ENCODE assay signal across 8 cellular contexts in genomic region chr19:17236414-17236716, GRCh38. TPM values are rescaled to one million over a fixed set of nuclear protein-coding genes. Genes with fewer than 3 reads are reported as not detected.
DNase-seq lines count a peak whose midpoint lies in the region; ATAC-seq and TF ChIP-seq lines count a peak whose summit lies in the region.

No MANE protein-coding gene starts in this region.

- H3K36me3 Mint-ChIP-seq in T-helper 2 cell treated with Interferon-gamma antibody and Interleukin-4, amounts not matched to agents 5 μg/mL and 100 μg/mL, for 36 hours (ENCODE audit: low read depth): peaks cover 6% of the 10 kb centered on the region
- peaks cover 5% of the 10 kb centered on the region for H3K36me3 Mint-ChIP-seq in stimulated activated memory B cell treated with anti-CD40 and anti-IgM and Interleukin-4, amounts not matched to agents 10 μg/mL and 1 μg/mL and 100 μg/mL, for 72 hours
- peaks cover 39% of the 10 kb centered on the region for H3K36me3 Mint-ChIP-seq in Calu3 (ENCODE audit: insufficient read depth, unreplicated experiment)

- no peak for TF ChIP-seq CTCF in Panc1 (IDR thresholded peaks at IDR 0.05)
- TF ChIP-seq CTCF in hepatocyte (IDR thresholded peaks at IDR 0.05; ENCODE audit: poor library complexity): no peak
- no peak for TF ChIP-seq CTCF in Calu3 (IDR thresholded peaks at IDR 0.05; ENCODE audit: unreplicated experiment)

- no peaks in the 10 kb centered on the region for H3K27me3 Mint-ChIP-seq in T-helper 2 cell treated with Interferon-gamma antibody and Interleukin-4, amounts not matched to agents 5 μg/mL and 100 μg/mL, for 36 hours (ENCODE audit: low read depth)
- no peaks in the 10 kb centered on the region for H3K27me3 Mint-ChIP-seq in stimulated activated memory B cell treated with anti-CD40 and anti-IgM and Interleukin-4, amounts not matched to agents 10 μg/mL and 1 μg/mL and 100 μg/mL, for 72 hours
- no peaks in the 10 kb centered on the region for H3K27me3 Mint-ChIP-seq in Calu3 (ENCODE audit: unreplicated experiment)

- ATAC-seq in Panc1: peak; percentile 66
- ATAC-seq in stimulated activated memory B cell treated with anti-CD40 and anti-IgM and Interleukin-4, amounts not matched to agents 10 μg/mL and 1 μg/mL and 100 μg/mL, for 72 hours: no peak

- H3K9me3 Mint-ChIP-seq in T-helper 2 cell treated with Interferon-gamma antibody and Interleukin-4, amounts not matched to agents 5 μg/mL and 100 μg/mL, for 36 hours: no peaks in the 10 kb centered on the region
- no peaks in the 10 kb centered on the region for H3K9me3 Mint-ChIP-seq in stimulated activated memory B cell treated with anti-CD40 and anti-IgM and Interleukin-4, amounts not matched to agents 10 μg/mL and 1 μg/mL and 100 μg/mL, for 72 hours
- H3K9me3 Mint-ChIP-seq in Calu3 (ENCODE audit: low read depth, unreplicated experiment): no peaks in the 10 kb centered on the region

- POLR2A ChIA-PET in Panc1 (lab: Charles Lee): no interaction called here

- H3K4me3 ChIP-seq in Panc1 (ENCODE audit: low read depth in 2 of 2, low read length in 2 of 2): 0 out of 4 replicates have a peak overlapping the region, but pooled peaks of 1 of the 2 experiments have one; percentile 11
- no peak overlapping the region for H3K4me3 ChIP-seq in hepatocyte

- H3K4me3 Mint-ChIP-seq in T-helper 2 cell treated with Interferon-gamma antibody and Interleukin-4, amounts not matched to agents 5 μg/mL and 100 μg/mL, for 36 hours: peak overlapping the region; percentile 59
- H3K4me3 Mint-ChIP-seq in stimulated activated memory B cell treated with anti-CD40 and anti-IgM and Interleukin-4, amounts not matched to agents 10 μg/mL and 1 μg/mL and 100 μg/mL, for 72 hours: peak overlapping the region; percentile 52
- no peak overlapping the region for H3K4me3 Mint-ChIP-seq in Calu3 (ENCODE audit: low read depth, unreplicated experiment)

- CTCF ChIA-PET in Panc1 (lab: Charles Lee) (interaction anchor here (0.6 kb wide), 1 partner anchor 102 kb away, joined by 3 read pairs; no protein-coding TSS in a partner anchor), Calu3 (lab: Charles Lee) (no interaction called here)

- peak overlapping the region; percentile 41 for H3K27ac Mint-ChIP-seq in T-helper 2 cell treated with Interferon-gamma antibody and Interleukin-4, amounts not matched to agents 5 μg/mL and 100 μg/mL, for 36 hours
- peak overlapping the region; percentile 12 for H3K27ac Mint-ChIP-seq in stimulated activated memory B cell treated with anti-CD40 and anti-IgM and Interleukin-4, amounts not matched to agents 10 μg/mL and 1 μg/mL and 100 μg/mL, for 72 hours
- no peak overlapping the region for H3K27ac Mint-ChIP-seq in Calu3 (ENCODE audit: unreplicated experiment)

- peaks cover 6% of the 10 kb centered on the region for H3K4me1 Mint-ChIP-seq in T-helper 2 cell treated with Interferon-gamma antibody and Interleukin-4, amounts not matched to agents 5 μg/mL and 100 μg/mL, for 36 hours (ENCODE audit: low read depth)
- peaks cover 10% of the 10 kb centered on the region for H3K4me1 Mint-ChIP-seq in stimulated activated memory B cell treated with anti-CD40 and anti-IgM and Interleukin-4, amounts not matched to agents 10 μg/mL and 1 μg/mL and 100 μg/mL, for 72 hours
- H3K4me1 Mint-ChIP-seq in Calu3 (ENCODE audit: low read depth, unreplicated experiment): peaks cover 8% of the 10 kb centered on the region

- in situ Hi-C loops in Panc1 (cut with HindIII; ENCODE audit: low pct_unique_long_range_greater_than_20kb, low sequenced_read_pairs): no loop called here

- peak overlapping the region; percentile 89 for H3K4me2 ChIP-seq in hepatocyte

- WGBS in hepatocyte (ENCODE audit: low lambda C conversion rate, missing lambda C conversion rate): 80% methylated on average over 1 of the region's 1 CpG

- H3K4me1 ChIP-seq in Panc1 (ENCODE audit: control insufficient read depth, insufficient read depth, low read length) (peaks cover 45% of the 10 kb centered on the region), hepatocyte (ENCODE audit: insufficient read depth) (peaks cover 41% of the 10 kb centered on the region)

- H3K36me3 ChIP-seq in Panc1 (ENCODE audit: control insufficient read depth, insufficient read depth, low read length) (peaks cover 7% of the 10 kb centered on the region), hepatocyte (replicated peaks; ENCODE audit: insufficient read depth, low read depth) (no peaks in the 10 kb centered on the region)

- peaks cover 68% of the 10 kb centered on the region for H3K79me2 ChIP-seq in hepatocyte

- BruUV-seq in Panc1 (replicated peaks; lab: Mats Ljungman, UMichigan) (no TSS peak), Calu3 (replicated peaks; lab: Mats Ljungman, UMichigan) (no TSS peak)

- H3K9me3 ChIP-seq in Panc1 (ENCODE audit: control insufficient read depth, insufficient read depth, low read depth, low read length): no peaks in the 10 kb centered on the region
- no peaks in the 10 kb centered on the region for H3K9me3 ChIP-seq in hepatocyte (ENCODE audit: low read depth)

- H3K27ac ChIP-seq in Panc1 (ENCODE audit: low read length): peak overlapping the region; percentile 93
- H3K27ac ChIP-seq in hepatocyte: no peak overlapping the region

- H2AFZ ChIP-seq in hepatocyte: no peak overlapping the region

- intact Hi-C loops in Panc1 (cut with micrococcal nuclease; ENCODE audit: unreplicated experiment) (no loop called here), Calu3 (cut with micrococcal nuclease; ENCODE audit: unreplicated experiment) (no loop called here)

- peaks cover 34% of the 10 kb centered on the region for H4K20me1 ChIP-seq in hepatocyte (ENCODE audit: insufficient read depth, poor library complexity, severe bottlenecking)

- H3K27me3 ChIP-seq in Panc1 (ENCODE audit: control insufficient read depth, insufficient read depth, low read length) (no peaks in the 10 kb centered on the region), hepatocyte (no peaks in the 10 kb centered on the region)

- H3K9me2 ChIP-seq in hepatocyte (replicated peaks; ENCODE audit: insufficient read depth): no peaks in the 10 kb centered on the region

- DNase-seq in T-helper 2 cell treated with Interferon-gamma antibody and Interleukin-4, amounts not matched to agents 5 μg/mL and 100 μg/mL, for 36 hours (ENCODE audit: low spot score): no peak
- DNase-seq in T-helper 2 cell (no peak), Panc1 (ENCODE audit: low read depth, low spot score) (no peak), hepatocyte (ENCODE audit: low spot score) (no peak), NCI-H2029 treated with DMSO at 0.1 percent for 48 hours (lab: John Stamatoyannopoulos, UW) (no peak), Calu3 (no peak)
- DNase-seq in effector CD8-positive, alpha-beta T cell (lab: John Stamatoyannopoulos, UW): no peak

RNA-seq across cellular contexts. Expression of gene NR2F6, which starts 9.4 kb away (rescaled TPM):
- total RNA-seq in Panc1 (2021; ENCODE audit: unreplicated experiment) (173 TPM), hepatocyte (116 and 133 TPM in 2 replicates), Calu3 (2022) (33.5 and 34.6 TPM in 2 replicates)
- 246 TPM for polyA plus RNA-seq in Panc1 (2012; ENCODE audit: insufficient read length)
- 157 and 169 TPM in 2 replicates for polyA plus RNA-seq in hepatocyte

RNA-seq across cellular contexts. Expression of gene OCEL1, which starts 10.3 kb away (rescaled TPM):
- 37.1 TPM for total RNA-seq in Panc1 (2021; ENCODE audit: unreplicated experiment)
- 41.8 TPM for polyA plus RNA-seq in Panc1 (2012; ENCODE audit: insufficient read length)
- 9.5 and 15.3 TPM in 2 replicates for total RNA-seq in hepatocyte
- polyA plus RNA-seq in hepatocyte: 44.7 and 47.7 TPM in 2 replicates
- 12.1 and 12.2 TPM in 2 replicates for total RNA-seq in Calu3 (2022)

RNA-seq across cellular contexts. Expression of gene USE1, which starts 21.2 kb away (rescaled TPM):
- 26.2 TPM for total RNA-seq in Panc1 (2021; ENCODE audit: unreplicated experiment)
- polyA plus RNA-seq in Panc1 (2012; ENCODE audit: insufficient read length): 47.9 TPM
- 22.4 and 26.9 TPM in 2 replicates for total RNA-seq in hepatocyte
- 42.6 and 46.7 TPM in 2 replicates for polyA plus RNA-seq in hepatocyte
- total RNA-seq in Calu3 (2022): 10.7 and 11.8 TPM in 2 replicates

RNA-seq across cellular contexts. Expression of gene USHBP1, which starts 28.2 kb away (rescaled TPM):
- total RNA-seq in Panc1 (2021; ENCODE audit: unreplicated experiment): not detected
- 0.39 TPM for polyA plus RNA-seq in Panc1 (2012; ENCODE audit: insufficient read length)
- total RNA-seq in hepatocyte: 3.0 TPM in 1 of 2 replicates, not detected in the other
- polyA plus RNA-seq in hepatocyte: 0.98 and 1.2 TPM in 2 replicates
- total RNA-seq in Calu3 (2022): 0.10 and 0.26 TPM in 2 replicates

RNA-seq across cellular contexts. Expression of gene BABAM1, which starts 30.9 kb away (rescaled TPM):
- total RNA-seq in Panc1 (2021; ENCODE audit: unreplicated experiment) (79.5 TPM), hepatocyte (63.8 and 71.4 TPM in 2 replicates), Calu3 (2022) (72.9 and 75.2 TPM in 2 replicates)
- 119 TPM for polyA plus RNA-seq in Panc1 (2012; ENCODE audit: insufficient read length)
- polyA plus RNA-seq in hepatocyte: 94.1 and 97.9 TPM in 2 replicates
